In genomic region chr12:13587721-13588389, GRCh38 we compare ENCODE assay signal across 15 cellular contexts.
A peak's percentile ranks its signal among the peaks of the same experiment; 100 is the strongest.
DNase-seq lines count a peak whose midpoint lies in the region; ATAC-seq and TF ChIP-seq lines count a peak whose summit lies in the region.
"Had no signal": no experiment of that assay in that cellular context is flagged by ENCODE, and none has a peak within 500 bp of the region (broad histone marks: within the 10 kb centered on the region; RNA-seq: fewer than 3 reads in every experiment).

No MANE protein-coding gene starts in this region.

- H3K9me3 ChIP-seq in iPS-20b (ENCODE audit: insufficient read depth, low read depth, low read length) (no peaks in the 10 kb centered on the region), neural progenitor cell (ENCODE audit: low read depth) (no peaks in the 10 kb centered on the region)
- H3K9me3 ChIP-seq: BLaER1 treated with 17β-estradiol and CSF1 and Interleukin-3, amounts not matched to agents 10 nM and 100 nM had no signal

- peak overlapping the region; percentile 12; the same call in 1 of the 2 replicates for H3K9ac ChIP-seq in iPS-20b (ENCODE audit: low read depth, low read length)
- no peak overlapping the region for H3K9ac ChIP-seq in neural progenitor cell
- H3K9ac ChIP-seq: BLaER1 treated with 17β-estradiol and CSF1 and Interleukin-3, amounts not matched to agents 10 nM and 100 nM had no signal

- H3K27me3 Mint-ChIP-seq in GM23338 (ENCODE audit: insufficient read depth, low read depth, poor library complexity) (no peaks in the 10 kb centered on the region), neural progenitor cell (ENCODE audit: insufficient read depth, low read depth) (no peaks in the 10 kb centered on the region)
- H3K27me3 Mint-ChIP-seq: CD4-positive, CD25-positive, alpha-beta regulatory T cell had no signal

- no peaks in the 10 kb centered on the region for H3K36me3 ChIP-seq in GM23338 (ENCODE audit: insufficient read depth)
- no peaks in the 10 kb centered on the region for H3K36me3 ChIP-seq in iPS-20b (ENCODE audit: insufficient read depth, low read depth, low read length)
- no peaks in the 10 kb centered on the region for H3K36me3 ChIP-seq in neural progenitor cell
- H3K36me3 ChIP-seq: BLaER1 treated with 17β-estradiol and CSF1 and Interleukin-3, amounts not matched to agents 10 nM and 100 nM had no signal

- H4K20me1 ChIP-seq in GM23338 (replicated peaks; ENCODE audit: insufficient read depth) (no peaks in the 10 kb centered on the region), neural progenitor cell (ENCODE audit: low read depth) (no peaks in the 10 kb centered on the region)
- H4K20me1 ChIP-seq: BLaER1 treated with 17β-estradiol and CSF1 and Interleukin-3, amounts not matched to agents 10 nM and 100 nM had no signal

- no peaks in the 10 kb centered on the region for H3F3A ChIP-seq in GM23338 (replicated peaks; ENCODE audit: low read depth)
- no peaks in the 10 kb centered on the region for H3F3A ChIP-seq in neural progenitor cell (ENCODE audit: low read depth)

- ATAC-seq in GM23338: peak; percentile 30
- no peak for ATAC-seq in GM19467 (IDR thresholded peaks at IDR 0.05; ENCODE audit: unreplicated experiment)
- ATAC-seq: HCT116 had no signal

- no peak overlapping the region for H3K4me3 ChIP-seq in GM23338
- H3K4me3 ChIP-seq in iPS-20b (ENCODE audit: low read length): peak overlapping the region; percentile 29; the same call in 1 of the 2 replicates
- H3K4me3 ChIP-seq in neural progenitor cell: no peak overlapping the region
- H3K4me3 ChIP-seq: BLaER1 treated with 17β-estradiol and CSF1 and Interleukin-3, amounts not matched to agents 10 nM and 100 nM had no signal

- H3K9me3 Mint-ChIP-seq in GM23338: no peaks in the 10 kb centered on the region
- H3K9me3 Mint-ChIP-seq in neural progenitor cell: no peaks in the 10 kb centered on the region

- H2AFZ ChIP-seq in GM23338 (no peak overlapping the region), neural progenitor cell (replicated peaks) (no peak overlapping the region)

- DNase-seq in GM23338 (ENCODE audit: low spot score): peak; percentile 68
- DNase-seq in astrocyte of the hippocampus (ENCODE audit: low read depth, low spot score): peak; percentile 31
- DNase-seq in neural progenitor cell (ENCODE audit: low spot score): peak; percentile 24
- no peak for DNase-seq in stimulated activated CD4-positive, alpha-beta T cell treated with anti-CD3 and anti-CD28 coated beads, Interleukin-1b, Interleukin-23, amount 100 ng/mL, for 48 hours
- DNase-seq in HuH-7.5 (ENCODE audit: low spot score): no peak
- DNase-seq: 8988T; CD4-positive, CD25-positive, alpha-beta regulatory T cell; DMS53; GF-D8; IMR-90 had no signal

- H3K27ac Mint-ChIP-seq in GM23338: peak overlapping the region; percentile 6; the same call in 1 of the 2 replicates
- no peak overlapping the region for H3K27ac Mint-ChIP-seq in neural progenitor cell
- H3K27ac Mint-ChIP-seq: CD4-positive, CD25-positive, alpha-beta regulatory T cell had no signal

- TF ChIP-seq CTCF in GM23338 (conservative IDR thresholded peaks at IDR 0.05; ENCODE audit: low read depth in 2 of 2) (no peak), neural progenitor cell (IDR thresholded peaks at IDR 0.05) (no peak)

- H3K36me3 Mint-ChIP-seq in GM23338 (ENCODE audit: low read depth) (no peaks in the 10 kb centered on the region; the same call in 2 of the 3 replicates), neural progenitor cell (no peaks in the 10 kb centered on the region)
- H3K36me3 Mint-ChIP-seq: CD4-positive, CD25-positive, alpha-beta regulatory T cell had no signal

- peaks cover 31% of the 10 kb centered on the region for H3K4me1 Mint-ChIP-seq in GM23338
- H3K4me1 Mint-ChIP-seq in neural progenitor cell: peaks cover 9% of the 10 kb centered on the region
- H3K4me1 Mint-ChIP-seq: CD4-positive, CD25-positive, alpha-beta regulatory T cell had no signal

- H3K79me2 ChIP-seq in GM23338 (replicated peaks; ENCODE audit: insufficient read depth) (no peaks in the 10 kb centered on the region), neural progenitor cell (ENCODE audit: low read depth) (no peaks in the 10 kb centered on the region)

- H3K9me2 ChIP-seq in GM23338 (ENCODE audit: insufficient read depth): no peaks in the 10 kb centered on the region

- no peak overlapping the region for H3K4me2 ChIP-seq in GM23338
- H3K4me2 ChIP-seq in neural progenitor cell: peak overlapping the region; percentile 27
- H3K4me2 ChIP-seq: BLaER1 treated with 17β-estradiol and CSF1 and Interleukin-3, amounts not matched to agents 10 nM and 100 nM had no signal

- H3K4me3 Mint-ChIP-seq in GM23338 (no peak overlapping the region), neural progenitor cell (no peak overlapping the region)
- H3K4me3 Mint-ChIP-seq: CD4-positive, CD25-positive, alpha-beta regulatory T cell had no signal

- peaks cover 18% of the 10 kb centered on the region; the same call in 1 of the 2 replicates for H3K4me1 ChIP-seq in GM23338 (ENCODE audit: insufficient read depth)
- H3K4me1 ChIP-seq in iPS-20b (ENCODE audit: insufficient read depth, low read length): peaks cover 31% of the 10 kb centered on the region
- peaks cover 13% of the 10 kb centered on the region for H3K4me1 ChIP-seq in neural progenitor cell

- H3K27ac ChIP-seq in GM23338 (ENCODE audit: low read depth) (no peak overlapping the region; the same call in 1 of the 2 replicates), iPS-20b (ENCODE audit: low read length) (peak overlapping the region; percentile 22), neural progenitor cell (no peak overlapping the region)
- H3K27ac ChIP-seq: BLaER1 treated with 17β-estradiol and CSF1 and Interleukin-3, amounts not matched to agents 10 nM and 100 nM; HL-60 had no signal

- H3K27me3 ChIP-seq in GM23338 (ENCODE audit: insufficient read depth): no peaks in the 10 kb centered on the region
- H3K27me3 ChIP-seq in iPS-20b (ENCODE audit: insufficient read depth, low read length): no peaks in the 10 kb centered on the region
- H3K27me3 ChIP-seq in neural progenitor cell: no peaks in the 10 kb centered on the region
- H3K27me3 ChIP-seq: BLaER1 treated with 17β-estradiol and CSF1 and Interleukin-3, amounts not matched to agents 10 nM and 100 nM had no signal

TF ChIP-seq in GM23338, 12 proteins besides CTCF, POLR2A, EP300 and RAD21:
- peak; percentile 55; the same call in 1 of the 2 replicates for TF ChIP-seq ZNF462 (CRISPR knock-in tag; IDR thresholded peaks at IDR 0.05)
- TF ChIP-seq ZNF114 (CRISPR knock-in tag; IDR thresholded peaks at IDR 0.05): no peak
- no peak for TF ChIP-seq POLR2AphosphoS5 (IDR thresholded peaks at IDR 0.05; ENCODE audit: low read depth)

Comparison
In these comparisons a context has a peak if more than half of its experiments do, and no peak if none do; other contexts are left out.
1. DNase-seq: peak in GM23338 (single experiment), astrocyte of the hippocampus (single experiment) and neural progenitor cell (single experiment); none in stimulated activated CD4-positive, alpha-beta T cell treated with anti-CD3 and anti-CD28 coated beads, Interleukin-1b, Interleukin-23, amount 100 ng/mL, for 48 hours (single experiment) and HuH-7.5 (single experiment).